21 cellular contexts compared by ENCODE assay signal in genomic region chr1:219109424-219110018, GRCh38.
DNase-seq lines count a peak whose midpoint lies in the region; ATAC-seq and TF ChIP-seq lines count a peak whose summit lies in the region.
"Had no signal": no experiment of that assay in that cellular context is flagged by ENCODE, and none has a peak within 500 bp of the region (broad histone marks: within the 10 kb centered on the region; RNA-seq: fewer than 3 reads in every experiment).

No MANE protein-coding gene starts in this region.

- peaks cover 11% of the 10 kb centered on the region for H3K9me3 Mint-ChIP-seq in activated B cell treated with CpG ODN at 0.5 μM for 24 hours

- H3K36me3 Mint-ChIP-seq in activated B cell treated with CpG ODN at 0.5 μM for 24 hours (ENCODE audit: low read depth) = peaks cover 5% of the 10 kb centered on the region
- H3K36me3 Mint-ChIP-seq: CD14-positive monocyte; stimulated activated effector memory CD8-positive, alpha-beta T cell treated with anti-CD3 and anti-CD28 coated beads, Interleukin-12 subunit alpha, Interleukin-12 subunit beta, amount 100 ng/mL, for 72 hours had no signal

- H3K4me3 Mint-ChIP-seq in activated B cell treated with CpG ODN at 0.5 μM for 24 hours = no peak overlapping the region
- H3K4me3 Mint-ChIP-seq: activated naive CD4-positive, alpha-beta T cell treated with anti-CD3 and anti-CD28 coated beads for 36 hours; activated T-cell treated with anti-CD3 and anti-CD28 coated beads, Interleukin-2, amount 50 U/mL, for 4 hours; CD14-positive monocyte; neural crest cell; stimulated activated effector memory CD8-positive, alpha-beta T cell treated with anti-CD3 and anti-CD28 coated beads, Interleukin-12 subunit alpha, Interleukin-12 subunit beta, amount 100 ng/mL, for 72 hours; T-helper 2 cell treated with Interferon-gamma antibody and Interleukin-4, amounts not matched to agents 5 μg/mL and 100 μg/mL, for 36 hours had no signal

- CTCF ChIA-PET in activated B cell treated with CpG ODN at 0.5 μM for 24 hours (lab: Charles Lee) = no interaction called here

- TF ChIP-seq CTCF in activated B cell treated with CpG ODN at 0.5 μM for 24 hours (IDR thresholded peaks at IDR 0.05) = no peak

- H3K27me3 Mint-ChIP-seq in activated B cell treated with CpG ODN at 0.5 μM for 24 hours = peaks cover 2% of the 10 kb centered on the region

- intact Hi-C loops in activated B cell treated with CpG ODN at 0.5 μM for 24 hours (cut with micrococcal nuclease) = no loop called here

- ATAC-seq in GM18517 (IDR thresholded peaks at IDR 0.05; ENCODE audit: unreplicated experiment) (peak; percentile 84), GM21390 (IDR thresholded peaks at IDR 0.05; ENCODE audit: unreplicated experiment) (peak; percentile 85), HG02884 (IDR thresholded peaks at IDR 0.05; ENCODE audit: unreplicated experiment) (peak; percentile 54), activated B cell treated with CpG ODN at 0.5 μM for 24 hours (ENCODE audit: low read depth) (peak; percentile 28)
- ATAC-seq: activated T-cell treated with anti-CD3 and anti-CD28 coated beads, Interleukin-2, amount 50 U/mL, for 4 hours; left lung; stimulated activated effector memory CD8-positive, alpha-beta T cell treated with anti-CD3 and anti-CD28 coated beads, Interleukin-12 subunit alpha, Interleukin-12 subunit beta, amount 100 ng/mL, for 72 hours had no signal

- H3K4me1 Mint-ChIP-seq in activated B cell treated with CpG ODN at 0.5 μM for 24 hours = peaks cover 4% of the 10 kb centered on the region
- H3K4me1 Mint-ChIP-seq: CD14-positive monocyte; neural crest cell; stimulated activated effector memory CD8-positive, alpha-beta T cell treated with anti-CD3 and anti-CD28 coated beads, Interleukin-12 subunit alpha, Interleukin-12 subunit beta, amount 100 ng/mL, for 72 hours had no signal

- no peak for DNase-seq in activated B cell treated with CpG ODN at 0.5 μM for 24 hours
- DNase-seq in activated effector memory CD4-positive, alpha-beta T cell treated with Interleukin-2 at 50 U/mL for 16 hours = no peak
- DNase-seq in NCI-H446 (lab: John Stamatoyannopoulos, UW) = no peak
- DNase-seq in SIG-M5 treated with dmso at 0.1 percent for 504 hours (lab: John Stamatoyannopoulos, UW; ENCODE audit: unreplicated experiment) = no peak
- DNase-seq in cerebellar cortex (ENCODE audit: low spot score) = no peak
- DNase-seq: ACHN; activated naive CD4-positive, alpha-beta T cell treated with anti-CD3 and anti-CD28 coated beads for 36 hours; activated T-cell treated with anti-CD3 and anti-CD28 coated beads, Interleukin-2, amount 50 U/mL, for 4 hours; left lung; NCI-H187 treated with DMSO at 0.1 percent for 48 hours; NCI-H226; NK-92 treated with Interleukin-12 subunit alpha and Interleukin-12 subunit beta, amount 100 ng/mL, for 24 hours; Peyer's patch; testis had no signal

- POLR2A ChIA-PET in activated B cell treated with CpG ODN at 0.5 μM for 24 hours (lab: Charles Lee) = no interaction called here

- H3K27ac Mint-ChIP-seq in activated B cell treated with CpG ODN at 0.5 μM for 24 hours = no peak overlapping the region
- H3K27ac Mint-ChIP-seq: activated naive CD4-positive, alpha-beta T cell treated with anti-CD3 and anti-CD28 coated beads for 36 hours; CD14-positive monocyte; stimulated activated effector memory CD8-positive, alpha-beta T cell treated with anti-CD3 and anti-CD28 coated beads, Interleukin-12 subunit alpha, Interleukin-12 subunit beta, amount 100 ng/mL, for 72 hours; T-helper 2 cell treated with Interferon-gamma antibody and Interleukin-4, amounts not matched to agents 5 μg/mL and 100 μg/mL, for 36 hours had no signal

Comparison
In these comparisons a context has a peak if more than half of its experiments do, and no peak if none do; other contexts are left out.
1. ATAC-seq: peak in every context shown above with its lines; median percentile 85 in GM21390; 84 in GM18517; 54 in HG02884; 28 in activated B cell treated with CpG ODN at 0.5 μM for 24 hours.